Comparison of ENCODE assay signal across 16 cellular contexts in genomic region chrX:134654398-134655012, GRCh38. TPM values are rescaled to one million over a fixed set of nuclear protein-coding genes. Genes with fewer than 3 reads are reported as not detected.
DNase-seq lines count a peak whose midpoint lies in the region; ATAC-seq and TF ChIP-seq lines count a peak whose summit lies in the region.
"Had no signal": no experiment of that assay in that cellular context is flagged by ENCODE, and none has a peak within 500 bp of the region (broad histone marks: within the 10 kb centered on the region; RNA-seq: fewer than 3 reads in every experiment).

No MANE protein-coding gene starts in this region.

- peak; percentile 58 for DNase-seq in activated CD4-positive, alpha-beta T cell treated with anti-CD3 and anti-CD28 coated beads for 48 hours
- no peak for DNase-seq in activated CD4-positive, alpha-beta T cell treated with anti-CD3 and anti-CD28 coated beads for 1 hour
- peak; percentile 26 for DNase-seq in activated naive CD4-positive, alpha-beta T cell treated with anti-CD3 and anti-CD28 coated beads, Interleukin-2, amount 50 U/mL, for 16 hours
- DNase-seq in stimulated activated CD4-positive, alpha-beta T cell treated with anti-CD3 and anti-CD28 coated beads, Interleukin-2, amount 100 ng/mL, for 24 hours = peak; percentile 33 to 39
- DNase-seq in left ventricle myocardium superior (no peak), foreskin keratinocyte (no peak), glomerular visceral epithelial cell (ENCODE audit: extremely low spot score) (no peak)
- DNase-seq: CD8-positive, alpha-beta memory T cell; left lung; NCI-H1092; psoas muscle; T-helper 9 cell; uterus had no signal

- H3K27ac ChIP-seq in foreskin keratinocyte = no peak overlapping the region
- H3K27ac ChIP-seq: left lung, psoas muscle, uterus had no signal

- TF ChIP-seq CTCF in foreskin keratinocyte (conservative IDR thresholded peaks at IDR 0.05) = no peak

- ATAC-seq in HG02798 (IDR thresholded peaks at IDR 0.05; ENCODE audit: poor library complexity, unreplicated experiment) (peak; percentile 64), left ventricle myocardium superior (no peak), foreskin keratinocyte (no peak)
- ATAC-seq: A549; left lung; psoas muscle; stimulated activated memory B cell treated with anti-CD40 and anti-IgM and Interleukin-4, amounts not matched to agents 10 μg/mL and 1 μg/mL and 100 μg/mL, for 72 hours had no signal

- no peaks in the 10 kb centered on the region for H3K4me1 ChIP-seq in foreskin keratinocyte
- H3K4me1 ChIP-seq: left lung, psoas muscle, uterus had no signal

- no peaks in the 10 kb centered on the region for H3K27me3 ChIP-seq in foreskin keratinocyte
- H3K27me3 ChIP-seq: left lung, uterus had no signal

- intact Hi-C loops in left ventricle myocardium superior (cut with micrococcal nuclease) = no loop called here

RNA-seq across cellular contexts. Expression of gene PLAC1, which starts 3.8 kb away (rescaled TPM):
- total RNA-seq in left ventricle myocardium superior = not detected
- total RNA-seq in foreskin keratinocyte = 4.0 and 5.1 TPM in 2 replicates
- polyA plus RNA-seq in foreskin keratinocyte = 4.9 and 6.0 TPM in 2 replicates
- total RNA-seq: CD8-positive, alpha-beta memory T cell; left lung had no signal
- polyA plus RNA-seq: CD8-positive, alpha-beta memory T cell had no signal

Comparison
In these comparisons a context has a peak if more than half of its experiments do, and no peak if none do; other contexts are left out.
1. DNase-seq: peak in activated CD4-positive, alpha-beta T cell treated with anti-CD3 and anti-CD28 coated beads for 48 hours (single experiment), activated naive CD4-positive, alpha-beta T cell treated with anti-CD3 and anti-CD28 coated beads, Interleukin-2, amount 50 U/mL, for 16 hours (single experiment) and stimulated activated CD4-positive, alpha-beta T cell treated with anti-CD3 and anti-CD28 coated beads, Interleukin-2, amount 100 ng/mL, for 24 hours (2 of 2); none in activated CD4-positive, alpha-beta T cell treated with anti-CD3 and anti-CD28 coated beads for 1 hour (single experiment), left ventricle myocardium superior (single experiment), foreskin keratinocyte (0 of 2) and glomerular visceral epithelial cell (single experiment).